In the genomic region with DNA sequence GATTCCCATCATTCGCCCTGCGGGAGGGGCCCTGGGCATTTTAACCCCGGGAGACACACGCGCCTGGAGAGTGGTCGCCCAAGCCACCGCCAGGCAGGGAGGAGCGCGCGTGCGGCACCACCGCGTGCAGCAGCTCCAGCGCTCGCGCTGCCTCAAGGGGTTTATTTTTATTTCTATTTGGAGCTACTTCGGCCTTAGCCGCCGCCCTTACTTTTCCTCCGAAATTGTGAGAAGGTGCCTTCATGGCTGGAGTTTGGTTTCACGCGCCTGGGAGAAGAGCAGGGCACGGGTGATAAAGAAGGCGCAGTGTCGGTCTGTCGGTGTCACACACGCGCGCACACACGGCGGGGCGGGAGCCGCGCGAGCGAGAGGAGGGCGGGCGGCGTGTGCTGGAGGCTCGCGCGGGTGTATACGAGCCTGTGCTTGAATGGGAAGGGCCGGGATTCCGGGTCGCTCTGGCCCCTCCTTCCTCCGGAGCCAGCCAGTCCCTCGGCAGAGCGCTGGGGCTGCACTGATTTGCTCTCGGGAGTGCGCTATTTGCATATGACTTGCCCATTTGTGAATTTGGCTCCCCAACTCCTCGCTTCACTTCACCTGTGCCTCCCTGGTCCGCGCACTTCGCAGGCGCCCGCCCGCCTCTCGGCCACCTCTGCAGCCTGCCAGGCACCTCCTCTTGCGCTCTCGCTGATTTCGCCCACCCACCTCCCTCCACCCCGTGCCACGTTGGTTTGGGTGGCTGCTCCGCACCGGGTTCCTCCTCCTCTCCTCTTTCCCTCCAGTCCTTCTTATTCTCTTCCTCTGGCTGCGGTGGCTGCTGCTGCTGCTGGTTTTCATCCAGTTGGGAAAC, we compare ENCODE assay signal across 8 cellular contexts.
DNase-seq lines count a peak whose midpoint lies in the region; ATAC-seq and TF ChIP-seq lines count a peak whose summit lies in the region.

No MANE protein-coding gene starts in this region.

- no peaks in the 10 kb centered on the region for H3K27me3 ChIP-seq in Peyer's patch
- peaks cover 0 to 18% of the 10 kb centered on the region in 2 donors for H3K27me3 ChIP-seq in tibial artery

- H3K27me3 Mint-ChIP-seq in immature natural killer cell (ENCODE audit: low read depth in 3 of 3) = peaks cover 4 to 10% (median 7%) of the 10 kb centered on the region in 3 donors

- H3K36me3 Mint-ChIP-seq in immature natural killer cell = peaks cover 0 to 6% (median 4%) of the 10 kb centered on the region in 3 donors

- no peak for TF ChIP-seq POLR2A in Peyer's patch (IDR thresholded peaks at IDR 0.05)

- peak overlapping the region in 1 of 4 donors; percentile 60 for H3K27ac ChIP-seq in Peyer's patch
- no peak overlapping the region for H3K27ac ChIP-seq in tibial artery

- no peaks in the 10 kb centered on the region for H3K36me3 ChIP-seq in Peyer's patch
- H3K36me3 ChIP-seq in tibial artery = no peaks in the 10 kb centered on the region

- no peaks in the 10 kb centered on the region for H3K4me1 Mint-ChIP-seq in immature natural killer cell

- ATAC-seq in HG03432 (IDR thresholded peaks at IDR 0.05; ENCODE audit: unreplicated experiment) (peak; percentile 67), HG03520 (IDR thresholded peaks at IDR 0.05; ENCODE audit: unreplicated experiment) (no peak)

- no peak overlapping the region for H3K27ac Mint-ChIP-seq in immature natural killer cell

- peaks cover 5 to 39% (median 13%) of the 10 kb centered on the region in 6 donors for H3K9me3 Mint-ChIP-seq in immature natural killer cell

- peaks cover 0 to 16% (median 0%) of the 10 kb centered on the region in 4 donors for H3K4me1 ChIP-seq in Peyer's patch
- H3K4me1 ChIP-seq in tibial artery = peaks cover 0 to 42% (median 22%) of the 10 kb centered on the region in 4 donors

- intact Hi-C loops in tibial artery (cut with DNase I; ENCODE audit: low total_unique reads) = no loop called here

- TF ChIP-seq CTCF in Peyer's patch (IDR thresholded peaks at IDR 0.05) (no peak), epithelial cell of esophagus (IDR thresholded peaks at IDR 0.05; ENCODE audit: insufficient read depth, low read depth, low read length, missing control alignments) (no peak), tibial artery (IDR thresholded peaks at IDR 0.05) (no peak)

- H3K4me3 ChIP-seq in Peyer's patch (peak overlapping the region; percentile 15 to 54 (median 32)), epithelial cell of esophagus (ENCODE audit: low read length) (peak overlapping the region; percentile 52), tibial artery (peak overlapping the region; percentile 59 to 60)

- peak; percentile 93 for DNase-seq in COR-L47 (lab: John Stamatoyannopoulos, UW)
- peak; percentile 19 to 74 (median 72) for DNase-seq in Peyer's patch
- DNase-seq in epithelial cell of esophagus (ENCODE audit: low read depth) = peak; percentile 97
- DNase-seq in lung microvascular endothelial cell (ENCODE audit: low read depth in 2 of 2) = peak; percentile 74
- DNase-seq in tibial artery = peak; percentile 52 to 87
- DNase-seq in immature natural killer cell = no peak

- H3K9me3 ChIP-seq in Peyer's patch (no peaks in the 10 kb centered on the region), tibial artery (no peaks in the 10 kb centered on the region)

- no peak overlapping the region for H3K4me3 Mint-ChIP-seq in immature natural killer cell

Comparison
In these comparisons a context has a peak if more than half of its experiments do, and no peak if none do; other contexts are left out.
1. DNase-seq: peak in COR-L47 (single experiment), Peyer's patch (3 of 3), epithelial cell of esophagus (single experiment), lung microvascular endothelial cell (2 of 2) and tibial artery (2 of 2); none in immature natural killer cell (0 of 3).
2. Peak in every context shown above with its lines, with median percentiles within 50 percentile points of each other: H3K4me3 ChIP-seq.